ENCODE assay signal across 12 cellular contexts in genomic region chr11:74024630-74025029, GRCh38. TPM values are rescaled to one million over a fixed set of nuclear protein-coding genes. Genes with fewer than 3 reads are reported as not detected.
DNase-seq lines count a peak whose midpoint lies in the region; ATAC-seq, FAIRE-seq and TF ChIP-seq lines count a peak whose summit lies in the region.
"Had no signal": no experiment of that assay in that cellular context is flagged by ENCODE, and none has a peak within 500 bp of the region (broad histone marks: within the 10 kb centered on the region; RNA-seq: fewer than 3 reads in every experiment).

No MANE protein-coding gene starts in this region.

- intact Hi-C loops in natural killer cell (cut with micrococcal nuclease) (loop anchor here (5.0 kb wide), 1 partner anchor 42 kb away; the partner anchor contains the start of gene UCP2), right cardiac atrium (cut with DNase I) (no loop called here), esophagus squamous epithelium (cut with DNase I) (no loop called here)

- no peaks in the 10 kb centered on the region for H3K27me3 Mint-ChIP-seq in natural killer cell treated with Interleukin-12 subunit alpha and Interleukin-12 subunit beta and Interleukin-15 and Interleukin-18, amount 100 ng/mL, for 72 hours
- H3K27me3 Mint-ChIP-seq in natural killer cell (ENCODE audit: low read depth in 2 of 2): no peaks in the 10 kb centered on the region
- no peaks in the 10 kb centered on the region for H3K27me3 Mint-ChIP-seq in activated naive CD8-positive, alpha-beta T cell treated with anti-CD3 and anti-CD28 coated beads for 36 hours
- H3K27me3 Mint-ChIP-seq: central memory CD8-positive, alpha-beta T cell had no signal

- H3K4me1 Mint-ChIP-seq in natural killer cell treated with Interleukin-12 subunit alpha and Interleukin-12 subunit beta and Interleukin-15 and Interleukin-18, amount 100 ng/mL, for 72 hours (ENCODE audit: low read depth in 2 of 2): peaks cover 43% of the 10 kb centered on the region in 2 donors
- H3K4me1 Mint-ChIP-seq in natural killer cell: peaks cover 20 to 30% of the 10 kb centered on the region in 2 donors
- H3K4me1 Mint-ChIP-seq in activated naive CD8-positive, alpha-beta T cell treated with anti-CD3 and anti-CD28 coated beads for 36 hours: peaks cover 20% of the 10 kb centered on the region

- peak overlapping the region; percentile 80 for H3K4me3 Mint-ChIP-seq in natural killer cell treated with Interleukin-12 subunit alpha and Interleukin-12 subunit beta and Interleukin-15 and Interleukin-18, amount 100 ng/mL, for 72 hours
- H3K4me3 Mint-ChIP-seq in natural killer cell: no peak overlapping the region
- H3K4me3 Mint-ChIP-seq in activated naive CD8-positive, alpha-beta T cell treated with anti-CD3 and anti-CD28 coated beads for 36 hours: no peak overlapping the region
- H3K4me3 Mint-ChIP-seq: central memory CD8-positive, alpha-beta T cell had no signal

- 66% methylated on average over 2 of the region's 2 CpGs for WGBS in right cardiac atrium
- WGBS in tibial nerve, 2 donors: 49 to 61% methylated on average over 2 of the region's 2 CpGs
- 50 to 68% methylated on average over 1 to 2 of the region's 2 CpGs for WGBS in esophagus squamous epithelium, 2 donors

- no peak for TF ChIP-seq POLR2A in tibial nerve (IDR thresholded peaks at IDR 0.05)
- no peak for TF ChIP-seq POLR2A in esophagus squamous epithelium (IDR thresholded peaks at IDR 0.05)

- H3K9me3 ChIP-seq in right cardiac atrium (ENCODE audit: control insufficient read depth, low read length): no peaks in the 10 kb centered on the region
- no peaks in the 10 kb centered on the region for H3K9me3 ChIP-seq in tibial nerve
- no peaks in the 10 kb centered on the region for H3K9me3 ChIP-seq in esophagus squamous epithelium

- H3K36me3 ChIP-seq in tibial nerve (peaks cover 0 to 54% (median 0%) of the 10 kb centered on the region in 3 donors), esophagus squamous epithelium (peaks cover 0 to 19% (median 0%) of the 10 kb centered on the region in 3 donors)

- TF ChIP-seq CTCF in natural killer cell (IDR thresholded peaks at IDR 0.05) (no peak), tibial nerve (IDR thresholded peaks at IDR 0.05) (no peak), esophagus squamous epithelium (IDR thresholded peaks at IDR 0.05) (no peak)

- H3K9me3 Mint-ChIP-seq in natural killer cell treated with Interleukin-12 subunit alpha and Interleukin-12 subunit beta and Interleukin-15 and Interleukin-18, amount 100 ng/mL, for 72 hours: no peaks in the 10 kb centered on the region
- H3K9me3 Mint-ChIP-seq in natural killer cell: no peaks in the 10 kb centered on the region
- H3K9me3 Mint-ChIP-seq in activated naive CD8-positive, alpha-beta T cell treated with anti-CD3 and anti-CD28 coated beads for 36 hours: no peaks in the 10 kb centered on the region
- H3K9me3 Mint-ChIP-seq: central memory CD8-positive, alpha-beta T cell had no signal

- no peak overlapping the region for H3K4me3 ChIP-seq in right cardiac atrium (ENCODE audit: low read length)
- no peak overlapping the region for H3K4me3 ChIP-seq in tibial nerve
- H3K4me3 ChIP-seq in esophagus squamous epithelium: no peak overlapping the region

- H3K4me1 ChIP-seq in right cardiac atrium (ENCODE audit: control insufficient read depth, insufficient read depth, low read length) (peaks cover 5% of the 10 kb centered on the region), tibial nerve (peaks cover 0 to 32% (median 11%) of the 10 kb centered on the region in 4 donors), esophagus squamous epithelium (peaks cover 0 to 13% (median 5%) of the 10 kb centered on the region in 3 donors)

- peak; percentile 70 to 71 for ATAC-seq in natural killer cell treated with Interleukin-12 subunit alpha and Interleukin-12 subunit beta and Interleukin-15 and Interleukin-18, amount 100 ng/mL, for 72 hours
- ATAC-seq in natural killer cell (no peak), right cardiac atrium (peak in 1 of 2 donors; percentile 52)

- H3K36me3 Mint-ChIP-seq in natural killer cell treated with Interleukin-12 subunit alpha and Interleukin-12 subunit beta and Interleukin-15 and Interleukin-18, amount 100 ng/mL, for 72 hours: peaks cover 13% of the 10 kb centered on the region
- peaks cover 8% of the 10 kb centered on the region for H3K36me3 Mint-ChIP-seq in natural killer cell
- peaks cover 23% of the 10 kb centered on the region for H3K36me3 Mint-ChIP-seq in activated naive CD8-positive, alpha-beta T cell treated with anti-CD3 and anti-CD28 coated beads for 36 hours

- TF ChIP-seq EP300 in tibial nerve (IDR thresholded peaks at IDR 0.05): peak in 1 of 2 donors; percentile 40

- FAIRE-seq in GM19239 (lab: Jason Lieb, UNC): no peak

- H3K27ac ChIP-seq in right cardiac atrium (ENCODE audit: low read length) (no peak overlapping the region), tibial nerve (peak overlapping the region in 2 of 4 donors; percentile 1 to 22), esophagus squamous epithelium (no peak overlapping the region)

- H3K27ac Mint-ChIP-seq in natural killer cell treated with Interleukin-12 subunit alpha and Interleukin-12 subunit beta and Interleukin-15 and Interleukin-18, amount 100 ng/mL, for 72 hours: no peak overlapping the region
- peak overlapping the region in 1 of 2 donors; percentile 54 for H3K27ac Mint-ChIP-seq in natural killer cell
- H3K27ac Mint-ChIP-seq in activated naive CD8-positive, alpha-beta T cell treated with anti-CD3 and anti-CD28 coated beads for 36 hours: peak overlapping the region; percentile 5

- DNase-seq in natural killer cell treated with Interleukin-12 subunit alpha and Interleukin-12 subunit beta and Interleukin-15 and Interleukin-18, amount 100 ng/mL, for 72 hours (ENCODE audit: low spot score): peak; percentile 77
- DNase-seq in natural killer cell: no peak
- peak; percentile 34 for DNase-seq in activated naive CD8-positive, alpha-beta T cell treated with anti-CD3 and anti-CD28 coated beads for 36 hours
- peak; percentile 74 to 86 (median 78) for DNase-seq in right cardiac atrium
- DNase-seq in tibial nerve (ENCODE audit: low spot score in 2 of 2): peak; percentile 68 to 72
- DNase-seq in esophagus squamous epithelium (lab: John Stamatoyannopoulos, UW): no peak
- DNase-seq in GM19239 (ENCODE audit: insufficient read length, low spot score): no peak
- DNase-seq in ureter (ENCODE audit: low spot score): no peak
- DNase-seq: KG1, midbrain, SW 1271 had no signal

- no peaks in the 10 kb centered on the region for H3K27me3 ChIP-seq in right cardiac atrium (ENCODE audit: control insufficient read depth, insufficient read depth)
- no peaks in the 10 kb centered on the region for H3K27me3 ChIP-seq in tibial nerve
- no peaks in the 10 kb centered on the region for H3K27me3 ChIP-seq in esophagus squamous epithelium

RNA-seq across cellular contexts. Expression of gene UCP3, which starts 15.7 kb away (rescaled TPM):
- total RNA-seq in natural killer cell treated with Interleukin-12 subunit alpha and Interleukin-12 subunit beta and Interleukin-15 and Interleukin-18, amount 100 ng/mL, for 72 hours: 1 to 10 TPM; 5.2 to 7.2 TPM
- total RNA-seq in natural killer cell (1 to 10 TPM; 7.8 to 8.6 (median 8.5) TPM), right cardiac atrium (1 to 10 TPM; 1.6 to 2.5 (median 1.9) TPM), tibial nerve (1 to 10 TPM in 3 of 4 donors, under 1 TPM in 1; 0.78 to 7.5 (median 1.9) TPM), esophagus squamous epithelium (1 to 10 TPM in 1 of 4 donors, under 1 TPM in 2, not detected in 1; 0.53 to 1.5 (median 0.92) TPM), ureter (1.9 TPM)
- 1 to 10 TPM in 1 of 2 experiments, under 1 TPM in 1; 0.89 to 1.1 TPM for total RNA-seq in activated naive CD8-positive, alpha-beta T cell treated with anti-CD3 and anti-CD28 coated beads for 36 hours
- polyA plus RNA-seq in right cardiac atrium: 2.0 TPM

RNA-seq across cellular contexts. Expression of gene UCP2, which starts 42.0 kb away (rescaled TPM):
- total RNA-seq in natural killer cell treated with Interleukin-12 subunit alpha and Interleukin-12 subunit beta and Interleukin-15 and Interleukin-18, amount 100 ng/mL, for 72 hours: 100 to 1,000 TPM; 333 to 668 TPM
- total RNA-seq in natural killer cell (100 to 1,000 TPM; 463 to 946 (median 562) TPM), right cardiac atrium (10 to 100 TPM; 12.6 to 23.1 (median 17.1) TPM), tibial nerve (10 to 100 TPM; 18.6 to 60.6 (median 53.0) TPM), esophagus squamous epithelium (10 to 100 TPM in 1 of 4 donors, 1 to 10 TPM in 3; 4.0 to 26.7 (median 7.1) TPM), ureter (269 TPM)
- total RNA-seq in activated naive CD8-positive, alpha-beta T cell treated with anti-CD3 and anti-CD28 coated beads for 36 hours: 100 to 1,000 TPM; 180 to 181 TPM
- 9.9 TPM for polyA plus RNA-seq in right cardiac atrium

Comparison
In these comparisons a context has a peak if more than half of its experiments do, and no peak if none do; other contexts are left out.
1. ATAC-seq: peak in natural killer cell treated with Interleukin-12 subunit alpha and Interleukin-12 subunit beta and Interleukin-15 and Interleukin-18, amount 100 ng/mL, for 72 hours (2 of 2); none in natural killer cell (0 of 3).
2. DNase-seq: peak in natural killer cell treated with Interleukin-12 subunit alpha and Interleukin-12 subunit beta and Interleukin-15 and Interleukin-18, amount 100 ng/mL, for 72 hours (single experiment), activated naive CD8-positive, alpha-beta T cell treated with anti-CD3 and anti-CD28 coated beads for 36 hours (single experiment), right cardiac atrium (3 of 3) and tibial nerve (2 of 2); none in natural killer cell (single experiment), esophagus squamous epithelium (single experiment), GM19239 (single experiment) and ureter (single experiment).